ENCODE assay signal across 1 cellular context in genomic region chr4:157994863-157995262, GRCh38.
TF ChIP-seq lines count a peak whose summit lies in the region.

No MANE protein-coding gene starts in this region.

TF ChIP-seq in HepG2, 621 proteins besides CTCF, POLR2A, EP300 and RAD21 (continued from another document and continues in another):
- TF ChIP-seq FUBP1 (CRISPR knock-in tag; IDR thresholded peaks at IDR 0.05; ENCODE audit: borderline replicate concordance): no peak
- TF ChIP-seq UBTF (CRISPR knock-in tag; IDR thresholded peaks at IDR 0.05): no peak
- no peak for TF ChIP-seq PAX8 (CRISPR knock-in tag; IDR thresholded peaks at IDR 0.05; ENCODE audit: borderline replicate concordance)
- no peak for TF ChIP-seq SNAI1 (CRISPR knock-in tag; IDR thresholded peaks at IDR 0.05; ENCODE audit: borderline replicate concordance)
- TF ChIP-seq, protein P1, sequence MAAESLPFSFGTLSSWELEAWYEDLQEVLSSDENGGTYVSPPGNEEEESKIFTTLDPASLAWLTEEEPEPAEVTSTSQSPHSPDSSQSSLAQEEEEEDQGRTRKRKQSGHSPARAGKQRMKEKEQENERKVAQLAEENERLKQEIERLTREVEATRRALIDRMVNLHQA (CRISPR knock-in tag; IDR thresholded peaks at IDR 0.05): no peak
- TF ChIP-seq ZNF672 (CRISPR knock-in tag; IDR thresholded peaks at IDR 0.05): no peak
- TF ChIP-seq MYC (CRISPR knock-in tag; IDR thresholded peaks at IDR 0.05; ENCODE audit: borderline replicate concordance): no peak
- TF ChIP-seq, protein P2, sequence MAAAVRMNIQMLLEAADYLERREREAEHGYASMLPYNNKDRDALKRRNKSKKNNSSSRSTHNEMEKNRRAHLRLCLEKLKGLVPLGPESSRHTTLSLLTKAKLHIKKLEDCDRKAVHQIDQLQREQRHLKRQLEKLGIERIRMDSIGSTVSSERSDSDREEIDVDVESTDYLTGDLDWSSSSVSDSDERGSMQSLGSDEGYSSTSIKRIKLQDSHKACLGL (CRISPR knock-in tag; IDR thresholded peaks at IDR 0.05): no peak
- TF ChIP-seq PPARG (CRISPR knock-in tag; conservative IDR thresholded peaks at IDR 0.05): peak; percentile 86
- no peak for TF ChIP-seq ZNF567 (CRISPR knock-in tag; IDR thresholded peaks at IDR 0.05; ENCODE audit: borderline replicate concordance)
- TF ChIP-seq NKX3-1 (CRISPR knock-in tag; IDR thresholded peaks at IDR 0.05): peak; percentile 87
- no peak for TF ChIP-seq ZNF3 (CRISPR knock-in tag; IDR thresholded peaks at IDR 0.05)
- TF ChIP-seq ZNF768 (CRISPR knock-in tag; IDR thresholded peaks at IDR 0.05): no peak
- peak; percentile 96 for TF ChIP-seq ZNF609 (CRISPR knock-in tag; IDR thresholded peaks at IDR 0.05; ENCODE audit: borderline replicate concordance)
- no peak for TF ChIP-seq SNRNP70 (IDR thresholded peaks at IDR 0.05; ENCODE audit: low read depth, low read length)
- TF ChIP-seq, protein P3, sequence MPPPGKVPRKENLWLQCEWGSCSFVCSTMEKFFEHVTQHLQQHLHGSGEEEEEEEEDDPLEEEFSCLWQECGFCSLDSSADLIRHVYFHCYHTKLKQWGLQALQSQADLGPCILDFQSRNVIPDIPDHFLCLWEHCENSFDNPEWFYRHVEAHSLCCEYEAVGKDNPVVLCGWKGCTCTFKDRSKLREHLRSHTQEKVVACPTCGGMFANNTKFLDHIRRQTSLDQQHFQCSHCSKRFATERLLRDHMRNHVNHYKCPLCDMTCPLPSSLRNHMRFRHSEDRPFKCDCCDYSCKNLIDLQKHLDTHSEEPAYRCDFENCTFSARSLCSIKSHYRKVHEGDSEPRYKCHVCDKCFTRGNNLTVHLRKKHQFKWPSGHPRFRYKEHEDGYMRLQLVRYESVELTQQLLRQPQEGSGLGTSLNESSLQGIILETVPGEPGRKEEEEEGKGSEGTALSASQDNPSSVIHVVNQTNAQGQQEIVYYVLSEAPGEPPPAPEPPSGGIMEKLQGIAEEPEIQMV (CRISPR knock-in tag; IDR thresholded peaks at IDR 0.05; ENCODE audit: low read depth): no peak
- TF ChIP-seq GLMP (CRISPR knock-in tag; IDR thresholded peaks at IDR 0.05; ENCODE audit: borderline replicate concordance): no peak
- TF ChIP-seq IKZF5 (CRISPR knock-in tag; IDR thresholded peaks at IDR 0.05): peak; percentile 73; the same call in 1 of the 2 replicates
- TF ChIP-seq, protein P4, sequence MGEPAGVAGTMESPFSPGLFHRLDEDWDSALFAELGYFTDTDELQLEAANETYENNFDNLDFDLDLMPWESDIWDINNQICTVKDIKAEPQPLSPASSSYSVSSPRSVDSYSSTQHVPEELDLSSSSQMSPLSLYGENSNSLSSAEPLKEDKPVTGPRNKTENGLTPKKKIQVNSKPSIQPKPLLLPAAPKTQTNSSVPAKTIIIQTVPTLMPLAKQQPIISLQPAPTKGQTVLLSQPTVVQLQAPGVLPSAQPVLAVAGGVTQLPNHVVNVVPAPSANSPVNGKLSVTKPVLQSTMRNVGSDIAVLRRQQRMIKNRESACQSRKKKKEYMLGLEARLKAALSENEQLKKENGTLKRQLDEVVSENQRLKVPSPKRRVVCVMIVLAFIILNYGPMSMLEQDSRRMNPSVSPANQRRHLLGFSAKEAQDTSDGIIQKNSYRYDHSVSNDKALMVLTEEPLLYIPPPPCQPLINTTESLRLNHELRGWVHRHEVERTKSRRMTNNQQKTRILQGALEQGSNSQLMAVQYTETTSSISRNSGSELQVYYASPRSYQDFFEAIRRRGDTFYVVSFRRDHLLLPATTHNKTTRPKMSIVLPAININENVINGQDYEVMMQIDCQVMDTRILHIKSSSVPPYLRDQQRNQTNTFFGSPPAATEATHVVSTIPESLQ (CRISPR knock-in tag; conservative IDR thresholded peaks at IDR 0.05): 0 out of 2 replicates have a peak, but pooled peaks have one; percentile 60
- no peak for TF ChIP-seq ZFP41 (CRISPR knock-in tag; IDR thresholded peaks at IDR 0.05; ENCODE audit: borderline replicate concordance)
- TF ChIP-seq SMARCC2 (IDR thresholded peaks at IDR 0.05): 0 out of 2 replicates have a peak, but pooled peaks have one; percentile 40
- TF ChIP-seq TBP (CRISPR knock-in tag; IDR thresholded peaks at IDR 0.05): no peak
- TF ChIP-seq, protein P5, sequence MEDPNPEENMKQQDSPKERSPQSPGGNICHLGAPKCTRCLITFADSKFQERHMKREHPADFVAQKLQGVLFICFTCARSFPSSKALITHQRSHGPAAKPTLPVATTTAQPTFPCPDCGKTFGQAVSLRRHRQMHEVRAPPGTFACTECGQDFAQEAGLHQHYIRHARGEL (CRISPR knock-in tag; IDR thresholded peaks at IDR 0.05): no peak
- 0 out of 2 replicates have a peak, but pooled peaks have one; percentile 22 for TF ChIP-seq TRIM24 (CRISPR knock-in tag; IDR thresholded peaks at IDR 0.05)
- TF ChIP-seq REL (CRISPR knock-in tag; conservative IDR thresholded peaks at IDR 0.05): no peak
- TF ChIP-seq ARHGAP35 (CRISPR knock-in tag; IDR thresholded peaks at IDR 0.05; ENCODE audit: borderline replicate concordance): no peak
- TF ChIP-seq ZFP36 (IDR thresholded peaks at IDR 0.05; ENCODE audit: borderline replicate concordance, low read depth, low read length, partially characterized antibody): no peak
- no peak for TF ChIP-seq MNT (IDR thresholded peaks at IDR 0.05)
- TF ChIP-seq AHR (CRISPR knock-in tag; IDR thresholded peaks at IDR 0.05): no peak
- TF ChIP-seq ZNF331 (CRISPR knock-in tag; IDR thresholded peaks at IDR 0.05): peak; percentile 95
- TF ChIP-seq ZNF766 (CRISPR knock-in tag; IDR thresholded peaks at IDR 0.05; ENCODE audit: borderline replicate concordance): no peak
- no peak; the same call in 1 of the 2 replicates for TF ChIP-seq ZNF460 (CRISPR knock-in tag; IDR thresholded peaks at IDR 0.05; ENCODE audit: borderline replicate concordance)
- no peak for TF ChIP-seq MAZ (IDR thresholded peaks at IDR 0.05; ENCODE audit: borderline replicate concordance, low read depth, low read length)
- TF ChIP-seq MAZ (CRISPR knock-in tag; IDR thresholded peaks at IDR 0.05; ENCODE audit: low read depth): 0 out of 2 replicates have a peak, but pooled peaks have one; percentile 25
- 0 out of 2 replicates have a peak, but pooled peaks have one; percentile 41 for TF ChIP-seq ZNF292 (CRISPR knock-in tag; IDR thresholded peaks at IDR 0.05; ENCODE audit: borderline replicate concordance, low read depth)
- TF ChIP-seq RBM22 (optimal IDR thresholded peaks at IDR 0.05; ENCODE audit: low read length): no peak
- peak; percentile 96 for TF ChIP-seq TBX3 (IDR thresholded peaks at IDR 0.05; ENCODE audit: borderline replicate concordance)
- no peak for TF ChIP-seq ZNF18 (CRISPR knock-in tag; IDR thresholded peaks at IDR 0.05; ENCODE audit: insufficient replicate concordance)
- 0 out of 2 replicates have a peak, but pooled peaks have one; percentile 39 for TF ChIP-seq CCDC6 (CRISPR knock-in tag; IDR thresholded peaks at IDR 0.05)
